ENCODE assay signal across 16 cellular contexts in genomic region chr12:122978507-122978955, GRCh38. TPM values are rescaled to one million over a fixed set of nuclear protein-coding genes. Genes with fewer than 3 reads are reported as not detected.
DNase-seq lines count a peak whose midpoint lies in the region; ATAC-seq and TF ChIP-seq lines count a peak whose summit lies in the region.
"Had no signal": no experiment of that assay in that cellular context is flagged by ENCODE, and none has a peak within 500 bp of the region (broad histone marks: within the 10 kb centered on the region; RNA-seq: fewer than 3 reads in every experiment).

No MANE protein-coding gene starts in this region.

- H3K9ac ChIP-seq in Loucy (ENCODE audit: low read depth, low read length, poor library complexity, severe bottlenecking) (no peak overlapping the region), MM.1S (ENCODE audit: low read length) (no peak overlapping the region)

- no peak overlapping the region for H3K27ac Mint-ChIP-seq in T-helper 2 cell treated with Interferon-gamma antibody and Interleukin-4, amounts not matched to agents 5 μg/mL and 100 μg/mL, for 36 hours
- peak overlapping the region; percentile 36 for H3K27ac Mint-ChIP-seq in endothelial cell (ENCODE audit: unreplicated experiment)

- ATAC-seq in omental fat pad (ENCODE audit: low FRiP score) = no peak
- ATAC-seq: left lobe of liver, mucosa of descending colon had no signal

- H3K27me3 ChIP-seq in Loucy (ENCODE audit: insufficient read depth, low read length, poor library complexity, severe bottlenecking) (no peaks in the 10 kb centered on the region), neutrophil (no peaks in the 10 kb centered on the region), MM.1S (replicated peaks; ENCODE audit: insufficient read depth, low read length) (no peaks in the 10 kb centered on the region)

- peak overlapping the region; percentile 50 for H3K4me3 Mint-ChIP-seq in T-helper 2 cell treated with Interferon-gamma antibody and Interleukin-4, amounts not matched to agents 5 μg/mL and 100 μg/mL, for 36 hours
- no peak overlapping the region for H3K4me3 Mint-ChIP-seq in endothelial cell (ENCODE audit: unreplicated experiment)

- H4K20me1 ChIP-seq in Loucy (ENCODE audit: insufficient read depth, low read length, poor library complexity, severe bottlenecking) (peaks cover 29% of the 10 kb centered on the region), MM.1S (ENCODE audit: insufficient read depth, low read length) (no peaks in the 10 kb centered on the region)

- H3K27ac ChIP-seq in neutrophil = peak overlapping the region; percentile 2
- H3K27ac ChIP-seq in MM.1S (ENCODE audit: low read length) = no peak overlapping the region

- peak overlapping the region; percentile 96 for H3K4me2 ChIP-seq in Loucy (ENCODE audit: low read depth, low read length, poor library complexity, severe bottlenecking)
- H3K4me2 ChIP-seq in MM.1S (ENCODE audit: low read depth, low read length) = no peak overlapping the region

- no peak for DNase-seq in T-helper 2 cell treated with Interferon-gamma antibody and Interleukin-4, amounts not matched to agents 5 μg/mL and 100 μg/mL, for 36 hours (ENCODE audit: low spot score)
- no peak for DNase-seq in T-helper 2 cell
- DNase-seq in endothelial cell (ENCODE audit: low spot score) = no peak
- DNase-seq in omental fat pad (ENCODE audit: low spot score) = no peak
- DNase-seq in stimulated activated CD4-positive, alpha-beta T cell treated with anti-CD3 and anti-CD28 coated beads, Interleukin-2, amount 100 ng/mL, for 24 hours = no peak
- no peak for DNase-seq in MM.1S
- DNase-seq: activated CD4-positive, alpha-beta T cell treated with anti-CD3 and anti-CD28 coated beads, Interleukin-2, amount 50 U/mL, for 4 hours; activated gamma-delta T cell treated with Interleukin-2 at 50 U/mL for 16 hours; foreskin fibroblast; NCI-H1417 treated with DMSO at 0.1 percent for 48 hours; NCI-H774 had no signal

- H3K36me3 Mint-ChIP-seq in T-helper 2 cell treated with Interferon-gamma antibody and Interleukin-4, amounts not matched to agents 5 μg/mL and 100 μg/mL, for 36 hours (ENCODE audit: low read depth) = peaks cover 12% of the 10 kb centered on the region
- H3K36me3 Mint-ChIP-seq in endothelial cell (ENCODE audit: low read depth, unreplicated experiment) = no peaks in the 10 kb centered on the region

- TF ChIP-seq CTCF in Loucy (conservative IDR thresholded peaks at IDR 0.05; ENCODE audit: low read length) (no peak), endothelial cell (IDR thresholded peaks at IDR 0.05; ENCODE audit: unreplicated experiment) (no peak), neutrophil (IDR thresholded peaks at IDR 0.05) (no peak), omental fat pad (IDR thresholded peaks at IDR 0.05) (no peak), MM.1S (IDR thresholded peaks at IDR 0.05; ENCODE audit: low read length) (no peak)

- H3K36me3 ChIP-seq in Loucy (ENCODE audit: insufficient read depth, low read length) (0 out of 2 replicates have a peak, but pooled peaks cover 5% of the 10 kb centered on the region), neutrophil (peaks cover 37% of the 10 kb centered on the region), MM.1S (replicated peaks; ENCODE audit: insufficient read depth, low read length) (no peaks in the 10 kb centered on the region)

- no peaks in the 10 kb centered on the region for H3K9me3 Mint-ChIP-seq in T-helper 2 cell treated with Interferon-gamma antibody and Interleukin-4, amounts not matched to agents 5 μg/mL and 100 μg/mL, for 36 hours
- H3K9me3 Mint-ChIP-seq in endothelial cell (ENCODE audit: unreplicated experiment) = no peaks in the 10 kb centered on the region

- peaks cover 80% of the 10 kb centered on the region for H3K79me2 ChIP-seq in Loucy (ENCODE audit: insufficient read depth, low read length)
- peaks cover 40% of the 10 kb centered on the region for H3K79me2 ChIP-seq in MM.1S (ENCODE audit: low read length)

- H3K9me2 ChIP-seq in Loucy (replicated peaks; ENCODE audit: low read depth, low read length) (no peaks in the 10 kb centered on the region), MM.1S (replicated peaks; ENCODE audit: insufficient read depth, low read length) (no peaks in the 10 kb centered on the region)

- H3K27me3 Mint-ChIP-seq in T-helper 2 cell treated with Interferon-gamma antibody and Interleukin-4, amounts not matched to agents 5 μg/mL and 100 μg/mL, for 36 hours (ENCODE audit: low read depth) = no peaks in the 10 kb centered on the region
- H3K27me3 Mint-ChIP-seq in endothelial cell (ENCODE audit: unreplicated experiment) = peaks cover 6% of the 10 kb centered on the region

- no peak overlapping the region for H3K4me3 ChIP-seq in Loucy (ENCODE audit: low read length, poor library complexity, severe bottlenecking)
- no peak overlapping the region for H3K4me3 ChIP-seq in neutrophil (ENCODE audit: low read depth in 1 of 2, low read length in 1 of 2)
- H3K4me3 ChIP-seq in MM.1S (ENCODE audit: low read length) = no peak overlapping the region
- H3K4me3 ChIP-seq: mucosa of descending colon, skin epidermis had no signal

- H3K9me3 ChIP-seq in Loucy (ENCODE audit: insufficient read depth, low read depth, low read length) = no peaks in the 10 kb centered on the region
- no peaks in the 10 kb centered on the region for H3K9me3 ChIP-seq in neutrophil
- H3K9me3 ChIP-seq in MM.1S (replicated peaks; ENCODE audit: insufficient read depth, low read length) = no peaks in the 10 kb centered on the region
- H3K9me3 ChIP-seq: mucosa of descending colon had no signal

- H3F3A ChIP-seq in Loucy (ENCODE audit: low read depth) (no peaks in the 10 kb centered on the region), MM.1S (ENCODE audit: insufficient read depth, low read length) (0 out of 2 replicates have a peak, but pooled peaks cover 2% of the 10 kb centered on the region)

- H3K4me1 ChIP-seq in Loucy (ENCODE audit: insufficient read depth, low read length, poor library complexity, severe bottlenecking) (peaks cover 33% of the 10 kb centered on the region), neutrophil (ENCODE audit: control insufficient read depth in 1 of 2, insufficient read depth in 1 of 2, low read depth in 1 of 2, low read length in 1 of 2) (peaks cover 53 to 65% of the 10 kb centered on the region in 2 experiments), MM.1S (ENCODE audit: low read length) (no peaks in the 10 kb centered on the region)

- no peak overlapping the region for H2AFZ ChIP-seq in Loucy (ENCODE audit: low read length)
- H2AFZ ChIP-seq in MM.1S (ENCODE audit: low read length) = no peak overlapping the region

- H3K4me1 Mint-ChIP-seq in T-helper 2 cell treated with Interferon-gamma antibody and Interleukin-4, amounts not matched to agents 5 μg/mL and 100 μg/mL, for 36 hours (ENCODE audit: low read depth) = peaks cover 33% of the 10 kb centered on the region
- H3K4me1 Mint-ChIP-seq in endothelial cell (ENCODE audit: unreplicated experiment) = peaks cover 32% of the 10 kb centered on the region

RNA-seq across cellular contexts. Expression of gene ARL6IP4, which starts 1.9 kb away (rescaled TPM):
- total RNA-seq in endothelial cell (ENCODE audit: unreplicated experiment) = 151 TPM
- total RNA-seq in omental fat pad = 100 to 1,000 TPM; 146 to 241 (median 189) TPM

RNA-seq across cellular contexts. Expression of gene OGFOD2, which starts 3.5 kb away (rescaled TPM):
- total RNA-seq in endothelial cell (ENCODE audit: unreplicated experiment) (10.4 TPM), omental fat pad (10 to 100 TPM in 1 of 4 donors, 1 to 10 TPM in 3; 3.1 to 13.9 (median 6.2) TPM)

RNA-seq across cellular contexts. Expression of gene ABCB9, which starts 12.3 kb away (rescaled TPM):
- total RNA-seq in endothelial cell (ENCODE audit: unreplicated experiment) (10.9 TPM), omental fat pad (1 to 10 TPM; 1.3 to 4.7 (median 2.7) TPM)
